ENCODE assay signal across 8 cellular contexts in the genomic region with DNA sequence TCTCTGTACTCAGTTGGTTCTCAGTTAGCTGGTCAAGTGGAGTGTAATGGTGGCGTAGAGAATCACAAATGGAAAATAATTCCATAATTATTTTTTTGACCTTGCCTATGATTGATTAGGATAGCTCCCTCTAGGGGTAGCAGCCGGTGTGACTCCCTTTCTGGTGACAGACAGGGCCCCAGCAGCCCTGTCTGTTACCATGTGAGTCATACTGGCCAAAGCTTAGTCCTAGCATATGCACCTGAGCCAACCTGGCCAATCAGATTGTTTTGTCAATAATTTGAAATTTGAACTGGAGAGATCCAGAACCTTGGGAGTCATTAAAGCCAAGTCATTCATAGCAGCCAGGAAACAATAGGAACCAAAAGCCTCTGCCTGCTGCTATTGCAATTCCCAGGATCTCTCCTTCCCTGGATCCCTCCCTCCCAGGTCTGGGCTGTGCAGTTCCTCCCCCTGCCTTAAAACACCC. TPM values are rescaled to one million over a fixed set of nuclear protein-coding genes. Genes with fewer than 3 reads are reported as not detected.
DNase-seq lines count a peak whose midpoint lies in the region; ATAC-seq, FAIRE-seq and TF ChIP-seq lines count a peak whose summit lies in the region.

No MANE protein-coding gene starts in this region.

- H3K27ac Mint-ChIP-seq in type B pancreatic cell: peak overlapping the region; percentile 76

- H3K27ac ChIP-seq in SK-N-SH (ENCODE audit: low read depth in 2 of 2, low read length in 1 of 2): peak overlapping the region in 1 of 2 experiments; percentile 7; a peak in 1 of 4 replicates
- H3K27ac ChIP-seq in foreskin keratinocyte: no peak overlapping the region
- peak overlapping the region; percentile 42 to 97 (median 71) for H3K27ac ChIP-seq in pancreas

- no peak overlapping the region for H3K9ac ChIP-seq in SK-N-SH

- ATAC-seq in GM21447 (IDR thresholded peaks at IDR 0.05; ENCODE audit: unreplicated experiment) (peak; percentile 42), foreskin keratinocyte (peak; percentile 90), pancreas (peak; percentile 59 to 70 (median 67))

- peak; percentile 34 for FAIRE-seq in pancreas (lab: Jason Lieb, UNC)

- peaks cover 14% of the 10 kb centered on the region for H3F3A ChIP-seq in SK-N-SH (replicated peaks; ENCODE audit: insufficient read depth)

- no peaks in the 10 kb centered on the region for H3K36me3 Mint-ChIP-seq in type B pancreatic cell

- H3K4me3 ChIP-seq in BJ (ENCODE audit: low read depth, low read length) (no peak overlapping the region), SK-N-SH (ENCODE audit: low read depth in 2 of 2, low read length in 1 of 2) (no peak overlapping the region; a peak in 1 of 4 replicates), pancreas (no peak overlapping the region)

- POLR2A ChIA-PET in BJ (lab: Charles Lee): no interaction called here
- POLR2A ChIA-PET in SK-N-SH (lab: Yijun Ruan, JAX): interaction anchor here (0.5 to 1.8 kb wide), 2 partner anchors 9 to 24 kb away, joined by 3 to 8 read pairs; a partner anchor contains a TSS

- H3K4me1 Mint-ChIP-seq in type B pancreatic cell (ENCODE audit: unreplicated experiment): peaks cover 16% of the 10 kb centered on the region

- H2AFZ ChIP-seq in SK-N-SH (ENCODE audit: low read depth): no peak overlapping the region

- H3K9me3 ChIP-seq in SK-N-SH: no peaks in the 10 kb centered on the region
- no peaks in the 10 kb centered on the region for H3K9me3 ChIP-seq in pancreas

- CTCF ChIA-PET in BJ (lab: Yijun Ruan, JAX): interaction anchor here (0.5 to 19.6 kb wide), 28 partner anchors 8 to 639 kb away, joined by 3 to 380 read pairs (median 6); a partner anchor contains a TSS
- CTCF ChIA-PET in SK-N-SH (lab: Yijun Ruan, JAX): interaction anchor here (0.6 to 41.6 kb wide), 37 partner anchors 9 to 1487 kb away, joined by 3 to 1216 read pairs (median 4); a partner anchor contains a TSS

- H3K4me2 ChIP-seq in SK-N-SH: no peak overlapping the region

- H4K20me1 ChIP-seq in SK-N-SH (ENCODE audit: insufficient read depth): no peaks in the 10 kb centered on the region

- TF ChIP-seq CTCF in BJ (IDR thresholded peaks at IDR 0.05; ENCODE audit: insufficient read depth, low read depth, low read length) (peak; percentile 92), SK-N-SH (IDR thresholded peaks at IDR 0.05) (peak; percentile 99), foreskin keratinocyte (conservative IDR thresholded peaks at IDR 0.05) (peak; percentile 97), pancreas (IDR thresholded peaks at IDR 0.05) (peak; percentile 87 to 95 (median 90)), type B pancreatic cell (conservative IDR thresholded peaks at IDR 0.05) (peak; percentile 86)

- H3K4me1 ChIP-seq in SK-N-SH (ENCODE audit: control insufficient read depth in 1 of 2, insufficient read depth in 2 of 2, low read depth in 1 of 2, low read length in 1 of 2) (peaks cover 11 to 16% of the 10 kb centered on the region in 2 experiments), foreskin keratinocyte (peaks cover 9% of the 10 kb centered on the region), pancreas (peaks cover 61 to 82% (median 65%) of the 10 kb centered on the region in 3 donors)

- no peaks in the 10 kb centered on the region for H3K9me3 Mint-ChIP-seq in type B pancreatic cell

- H3K27me3 ChIP-seq in BJ (ENCODE audit: control insufficient read depth, insufficient read depth, low read length) (no peaks in the 10 kb centered on the region), SK-N-SH (ENCODE audit: insufficient read depth) (no peaks in the 10 kb centered on the region), foreskin keratinocyte (no peaks in the 10 kb centered on the region), pancreas (no peaks in the 10 kb centered on the region)

- H3K27me3 Mint-ChIP-seq in type B pancreatic cell: no peaks in the 10 kb centered on the region

- H3K79me2 ChIP-seq in SK-N-SH (ENCODE audit: insufficient read depth): peaks cover 11% of the 10 kb centered on the region; the same call in 1 of the 2 replicates

- H3K4me3 Mint-ChIP-seq in type B pancreatic cell: peak overlapping the region; percentile 41

- DNase-seq in BJ (ENCODE audit: low read depth): no peak
- DNase-seq in MV-4-11 (lab: John Stamatoyannopoulos, UW): peak; percentile 58
- DNase-seq in SK-N-SH: peak; percentile 86
- peak; percentile 81 for DNase-seq in activated naive CD4-positive, alpha-beta T cell treated with Interleukin-2 at 50 U/mL for 16 hours
- peak; percentile 87 to 90 for DNase-seq in foreskin keratinocyte
- DNase-seq in pancreas: peak; percentile 87 to 93 (median 92)
- DNase-seq in type B pancreatic cell (ENCODE audit: extremely low spot score, unreplicated experiment): no peak

- peak; percentile 50 for TF ChIP-seq RAD21 in SK-N-SH (IDR thresholded peaks at IDR 0.05; ENCODE audit: low read length)

- no peaks in the 10 kb centered on the region for H3K9me2 ChIP-seq in SK-N-SH

- intact Hi-C loops in pancreas (cut with DNase I): no loop called here

- TF ChIP-seq EP300 in SK-N-SH (IDR thresholded peaks at IDR 0.05; ENCODE audit: borderline replicate concordance in 1 of 2, low read depth in 1 of 2, low read length in 1 of 2): no peak; a peak in 1 of 4 replicates

- WGBS in SK-N-SH (ENCODE audit: low lambda C conversion rate): 11% methylated on average over 2 of the region's 2 CpGs
- WGBS in pancreas, 2 donors: 4 to 7% methylated on average over 2 of the region's 2 CpGs

- H3K36me3 ChIP-seq in BJ (ENCODE audit: control insufficient read depth, insufficient read depth, low read length) (peaks cover 3% of the 10 kb centered on the region), SK-N-SH (replicated peaks in 1 of 2; ENCODE audit: control insufficient read depth in 1 of 2, insufficient read depth in 2 of 2, low read length in 1 of 2) (peaks cover 3 to 34% of the 10 kb centered on the region in 2 experiments), pancreas (peaks cover 0 to 2% (median 2%) of the 10 kb centered on the region in 3 donors)

TF ChIP-seq in SK-N-SH, 30 proteins besides CTCF, POLR2A, EP300 and RAD21 (continues in another document):
- TF ChIP-seq CHD2 (IDR thresholded peaks at IDR 0.05; ENCODE audit: low read length, partially characterized antibody) (peak; percentile 22), FOXJ3 (CRISPR knock-in tag; IDR thresholded peaks at IDR 0.05) (no peak), JUND (IDR thresholded peaks at IDR 0.05) (peak; percentile 66; the same call in 1 of the 2 replicates), EZH2phosphoT487 (IDR thresholded peaks at IDR 0.05; ENCODE audit: borderline replicate concordance, low read depth) (no peak), ELF1 (IDR thresholded peaks at IDR 0.05) (no peak), NRF1 (IDR thresholded peaks at IDR 0.05; ENCODE audit: low read depth, low read length) (no peak), RFX5 (IDR thresholded peaks at IDR 0.05; ENCODE audit: low read length) (0 out of 2 replicates have a peak, but pooled peaks have one; percentile 48), SIN3A (IDR thresholded peaks at IDR 0.05; ENCODE audit: borderline replicate concordance, low read depth, low read length) (peak; percentile 84; the same call in 1 of the 2 replicates)
- TF ChIP-seq, protein P1, sequence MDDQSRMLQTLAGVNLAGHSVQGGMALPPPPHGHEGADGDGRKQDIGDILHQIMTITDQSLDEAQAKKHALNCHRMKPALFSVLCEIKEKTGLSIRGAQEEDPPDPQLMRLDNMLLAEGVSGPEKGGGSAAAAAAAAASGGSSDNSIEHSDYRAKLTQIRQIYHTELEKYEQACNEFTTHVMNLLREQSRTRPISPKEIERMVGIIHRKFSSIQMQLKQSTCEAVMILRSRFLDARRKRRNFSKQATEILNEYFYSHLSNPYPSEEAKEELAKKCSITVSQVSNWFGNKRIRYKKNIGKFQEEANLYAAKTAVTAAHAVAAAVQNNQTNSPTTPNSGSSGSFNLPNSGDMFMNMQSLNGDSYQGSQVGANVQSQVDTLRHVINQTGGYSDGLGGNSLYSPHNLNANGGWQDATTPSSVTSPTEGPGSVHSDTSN (IDR thresholded peaks at IDR 0.05): peak; percentile 93

RNA-seq across cellular contexts. Expression of a gene that starts 5.6 kb away (rescaled TPM):
- 15.9 and 19.6 TPM in 2 replicates for polyA plus RNA-seq in BJ (2011; rRNA removed)
- 20.8 and 38.8 TPM in 2 replicates for polyA minus RNA-seq in BJ (2011; rRNA and poly(A)+ RNA removed)
- 26.1 and 33.8 TPM in 2 replicates for polyA plus RNA-seq in SK-N-SH (2012; rRNA removed)
- 27.2 and 30.9 TPM in 2 replicates for polyA plus RNA-seq in SK-N-SH (2012; cell fraction: cytosol; rRNA removed)
- 21.6 and 23.6 TPM in 2 replicates for polyA plus RNA-seq in SK-N-SH (2012; cell fraction: nucleus; rRNA removed)
- 40.3 and 43.8 TPM in 2 replicates for total RNA-seq in foreskin keratinocyte
- 22.3 and 23.6 TPM in 2 replicates for polyA plus RNA-seq in foreskin keratinocyte
- 10 to 100 TPM; 13.2 to 23.5 (median 19.6) TPM for total RNA-seq in pancreas
- polyA plus RNA-seq in pancreas: 1 to 10 TPM; 6.5 to 7.6 TPM
- 12.8 and 16.3 TPM in 2 replicates for total RNA-seq in type B pancreatic cell (ENCODE audit: low replicate concordance)

RNA-seq across cellular contexts. Expression of a gene that starts 10.7 kb away (rescaled TPM):
- polyA plus RNA-seq in BJ (2011; rRNA removed) (not detected in 2 replicates), SK-N-SH (2012; rRNA removed) (not detected in 2 replicates), foreskin keratinocyte (not detected in 2 replicates), pancreas (10 to 100 TPM; 59.9 to 64.9 TPM)
- polyA minus RNA-seq in BJ (2011; rRNA and poly(A)+ RNA removed): not detected in 2 replicates
- polyA plus RNA-seq in SK-N-SH (2012; cell fraction: cytosol; rRNA removed): not detected in 2 replicates
- polyA plus RNA-seq in SK-N-SH (2012; cell fraction: nucleus; rRNA removed): not detected in 2 replicates
- total RNA-seq in foreskin keratinocyte (not detected in 2 replicates), pancreas (10 to 100 TPM; 26.6 to 68.6 (median 42.7) TPM), type B pancreatic cell (ENCODE audit: low replicate concordance) (20.0 and 32.5 TPM in 2 replicates)

RNA-seq across cellular contexts. Expression of a gene that starts 23.9 kb away (rescaled TPM):
- polyA plus RNA-seq in BJ (2011; rRNA removed) (76.6 and 98.1 TPM in 2 replicates), SK-N-SH (2012; rRNA removed) (208 and 288 TPM in 2 replicates), foreskin keratinocyte (77.6 and 80.9 TPM in 2 replicates), pancreas (1,000 to 10,000 TPM; 1,052 to 1,312 TPM)
- 38.6 and 66.7 TPM in 2 replicates for polyA minus RNA-seq in BJ (2011; rRNA and poly(A)+ RNA removed)
- 77.8 and 94.7 TPM in 2 replicates for polyA plus RNA-seq in SK-N-SH (2012; cell fraction: cytosol; rRNA removed)
- 1,862 and 2,736 TPM in 2 replicates for polyA plus RNA-seq in SK-N-SH (2012; cell fraction: nucleus; rRNA removed)
- total RNA-seq in foreskin keratinocyte (75.7 and 83.6 TPM in 2 replicates), pancreas (100 to 1,000 TPM; 134 to 234 (median 165) TPM), type B pancreatic cell (ENCODE audit: low replicate concordance) (187 and 217 TPM in 2 replicates)

RNA-seq across cellular contexts. Expression of a gene that starts 50.9 kb away (rescaled TPM):
- polyA plus RNA-seq in BJ (2011; rRNA removed) (4.0 and 5.9 TPM in 2 replicates), SK-N-SH (2012; rRNA removed) (8.8 and 16.7 TPM in 2 replicates), foreskin keratinocyte (5.7 and 6.3 TPM in 2 replicates), pancreas (1 to 10 TPM; 5.5 to 8.5 TPM)
- 1.8 and 5.4 TPM in 2 replicates for polyA minus RNA-seq in BJ (2011; rRNA and poly(A)+ RNA removed)
- 9.3 and 14.3 TPM in 2 replicates for polyA plus RNA-seq in SK-N-SH (2012; cell fraction: cytosol; rRNA removed)
- polyA plus RNA-seq in SK-N-SH (2012; cell fraction: nucleus; rRNA removed): 28.1 and 28.5 TPM in 2 replicates
- total RNA-seq in foreskin keratinocyte (4.4 and 4.9 TPM in 2 replicates), pancreas (1 to 10 TPM; 5.2 to 8.8 (median 6.9) TPM), type B pancreatic cell (ENCODE audit: low replicate concordance) (16.9 and 22.0 TPM in 2 replicates)

Comparison
In these comparisons a context has a peak if more than half of its experiments do, and no peak if none do; other contexts are left out.
1. DNase-seq: peak in MV-4-11 (single experiment), SK-N-SH (single experiment), activated naive CD4-positive, alpha-beta T cell treated with Interleukin-2 at 50 U/mL for 16 hours (single experiment), foreskin keratinocyte (2 of 2) and pancreas (6 of 6); none in BJ (single experiment) and type B pancreatic cell (single experiment).
2. RNA of a gene that starts 10.7 kb away (polyA plus RNA-seq): 59.9 to 64.9 TPM in pancreas; not detected in BJ, not detected in SK-N-SH and not detected in foreskin keratinocyte; every median in the first group is over 10 times any median in the second.
3. Peak in every context shown above with its lines, with median percentiles within 50 percentile points of each other: CTCF ChIP-seq and ATAC-seq.